In the genomic region with DNA sequence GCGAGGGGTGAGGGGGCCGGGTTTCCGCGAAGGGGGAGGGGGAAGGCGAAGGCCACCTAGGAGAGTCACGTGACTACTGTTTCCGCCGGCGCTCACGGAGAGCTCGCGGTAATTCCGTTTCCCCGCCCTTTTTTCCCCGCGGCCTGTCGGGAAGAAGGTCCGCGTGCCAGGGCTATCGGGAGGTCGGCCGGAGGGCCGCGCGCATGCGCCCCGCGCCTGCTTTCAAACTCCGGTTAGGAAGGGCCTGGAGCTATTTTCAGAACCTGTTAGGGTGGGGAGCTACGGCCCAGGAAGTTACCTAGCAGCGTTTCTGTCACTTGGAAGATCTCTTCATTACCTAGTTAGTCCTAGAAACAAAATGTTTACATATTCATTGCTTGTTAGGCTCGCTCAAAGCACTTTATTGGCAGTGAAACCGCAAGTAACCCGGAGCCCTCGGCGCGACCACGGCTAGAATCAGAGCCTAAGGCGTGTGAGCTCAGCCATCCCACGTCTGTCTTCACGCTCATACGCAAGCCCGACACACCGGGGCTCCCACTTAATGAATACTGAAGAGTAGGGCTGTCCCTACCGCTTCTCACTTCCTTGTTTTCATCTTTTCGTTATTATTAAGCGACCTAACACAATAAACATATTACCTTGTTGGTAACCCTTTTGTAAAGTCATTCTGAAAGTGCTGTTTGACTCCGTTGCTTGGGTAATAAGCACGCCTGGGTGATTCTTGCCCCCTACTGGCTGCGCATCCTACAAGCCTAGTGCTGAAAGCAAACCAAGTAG, we compare ENCODE assay signal across 1 cellular context.
TF ChIP-seq lines count a peak whose summit lies in the region.

No MANE protein-coding gene starts in this region.

TF ChIP-seq in HEK293, 187 proteins besides CTCF, POLR2A, EP300 and RAD21 (continued from another document):
- TF ChIP-seq, protein P1, sequence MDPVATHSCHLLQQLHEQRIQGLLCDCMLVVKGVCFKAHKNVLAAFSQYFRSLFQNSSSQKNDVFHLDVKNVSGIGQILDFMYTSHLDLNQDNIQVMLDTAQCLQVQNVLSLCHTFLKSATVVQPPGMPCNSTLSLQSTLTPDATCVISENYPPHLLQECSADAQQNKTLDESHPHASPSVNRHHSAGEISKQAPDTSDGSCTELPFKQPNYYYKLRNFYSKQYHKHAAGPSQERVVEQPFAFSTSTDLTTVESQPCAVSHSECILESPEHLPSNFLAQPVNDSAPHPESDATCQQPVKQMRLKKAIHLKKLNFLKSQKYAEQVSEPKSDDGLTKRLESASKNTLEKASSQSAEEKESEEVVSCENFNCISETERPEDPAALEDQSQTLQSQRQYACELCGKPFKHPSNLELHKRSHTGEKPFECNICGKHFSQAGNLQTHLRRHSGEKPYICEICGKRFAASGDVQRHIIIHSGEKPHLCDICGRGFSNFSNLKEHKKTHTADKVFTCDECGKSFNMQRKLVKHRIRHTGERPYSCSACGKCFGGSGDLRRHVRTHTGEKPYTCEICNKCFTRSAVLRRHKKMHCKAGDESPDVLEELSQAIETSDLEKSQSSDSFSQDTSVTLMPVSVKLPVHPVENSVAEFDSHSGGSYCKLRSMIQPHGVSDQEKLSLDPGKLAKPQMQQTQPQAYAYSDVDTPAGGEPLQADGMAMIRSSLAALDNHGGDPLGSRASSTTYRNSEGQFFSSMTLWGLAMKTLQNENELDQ (tag by site-specific recombination; IDR thresholded peaks at IDR 0.05; ENCODE audit: low read depth) = no peak
- TF ChIP-seq ZNF10 (tag by site-specific recombination; IDR thresholded peaks at IDR 0.05) = no peak
- TF ChIP-seq, protein P2, sequence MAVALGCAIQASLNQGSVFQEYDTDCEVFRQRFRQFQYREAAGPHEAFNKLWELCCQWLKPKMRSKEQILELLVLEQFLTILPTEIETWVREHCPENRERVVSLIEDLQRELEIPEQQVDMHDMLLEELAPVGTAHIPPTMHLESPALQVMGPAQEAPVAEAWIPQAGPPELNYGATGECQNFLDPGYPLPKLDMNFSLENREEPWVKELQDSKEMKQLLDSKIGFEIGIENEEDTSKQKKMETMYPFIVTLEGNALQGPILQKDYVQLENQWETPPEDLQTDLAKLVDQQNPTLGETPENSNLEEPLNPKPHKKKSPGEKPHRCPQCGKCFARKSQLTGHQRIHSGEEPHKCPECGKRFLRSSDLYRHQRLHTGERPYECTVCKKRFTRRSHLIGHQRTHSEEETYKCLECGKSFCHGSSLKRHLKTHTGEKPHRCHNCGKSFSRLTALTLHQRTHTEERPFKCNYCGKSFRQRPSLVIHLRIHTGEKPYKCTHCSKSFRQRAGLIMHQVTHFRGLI (tag by site-specific recombination; IDR thresholded peaks at IDR 0.05) = no peak
- TF ChIP-seq KLF16 (tag by site-specific recombination; IDR thresholded peaks at IDR 0.05) = peak; percentile 64; the same call in 1 of the 2 replicates
- TF ChIP-seq ZNF280C (tag by site-specific recombination; IDR thresholded peaks at IDR 0.05) = no peak
- no peak for TF ChIP-seq ZNF645 (tag by site-specific recombination; IDR thresholded peaks at IDR 0.05)
- no peak for TF ChIP-seq ZNF23 (tag by site-specific recombination; IDR thresholded peaks at IDR 0.05; ENCODE audit: borderline replicate concordance)
- TF ChIP-seq KLF9 (tag by site-specific recombination; IDR thresholded peaks at IDR 0.05; ENCODE audit: low read depth) = no peak
- TF ChIP-seq ZXDB (tag by site-specific recombination; IDR thresholded peaks at IDR 0.05) = peak; percentile 71
- TF ChIP-seq, protein P3, sequence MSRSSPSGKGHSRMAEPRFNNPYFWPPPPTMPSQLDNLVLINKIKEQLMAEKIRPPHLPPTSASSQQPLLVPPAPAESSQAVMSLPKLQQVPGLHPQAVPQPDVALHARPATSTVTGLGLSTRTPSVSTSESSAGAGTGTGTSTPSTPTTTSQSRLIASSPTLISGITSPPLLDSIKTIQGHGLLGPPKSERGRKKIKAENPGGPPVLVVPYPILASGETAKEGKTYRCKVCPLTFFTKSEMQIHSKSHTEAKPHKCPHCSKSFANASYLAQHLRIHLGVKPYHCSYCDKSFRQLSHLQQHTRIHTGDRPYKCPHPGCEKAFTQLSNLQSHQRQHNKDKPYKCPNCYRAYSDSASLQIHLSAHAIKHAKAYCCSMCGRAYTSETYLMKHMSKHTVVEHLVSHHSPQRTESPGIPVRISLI (tag by site-specific recombination; IDR thresholded peaks at IDR 0.05) = no peak
- TF ChIP-seq ZNF785 (tag by site-specific recombination; IDR thresholded peaks at IDR 0.05) = no peak
TF ChIP-seq in HEK293: peak in this region for 47.
